Comparison of ENCODE assay signal across 2 cellular contexts in the genomic region with DNA sequence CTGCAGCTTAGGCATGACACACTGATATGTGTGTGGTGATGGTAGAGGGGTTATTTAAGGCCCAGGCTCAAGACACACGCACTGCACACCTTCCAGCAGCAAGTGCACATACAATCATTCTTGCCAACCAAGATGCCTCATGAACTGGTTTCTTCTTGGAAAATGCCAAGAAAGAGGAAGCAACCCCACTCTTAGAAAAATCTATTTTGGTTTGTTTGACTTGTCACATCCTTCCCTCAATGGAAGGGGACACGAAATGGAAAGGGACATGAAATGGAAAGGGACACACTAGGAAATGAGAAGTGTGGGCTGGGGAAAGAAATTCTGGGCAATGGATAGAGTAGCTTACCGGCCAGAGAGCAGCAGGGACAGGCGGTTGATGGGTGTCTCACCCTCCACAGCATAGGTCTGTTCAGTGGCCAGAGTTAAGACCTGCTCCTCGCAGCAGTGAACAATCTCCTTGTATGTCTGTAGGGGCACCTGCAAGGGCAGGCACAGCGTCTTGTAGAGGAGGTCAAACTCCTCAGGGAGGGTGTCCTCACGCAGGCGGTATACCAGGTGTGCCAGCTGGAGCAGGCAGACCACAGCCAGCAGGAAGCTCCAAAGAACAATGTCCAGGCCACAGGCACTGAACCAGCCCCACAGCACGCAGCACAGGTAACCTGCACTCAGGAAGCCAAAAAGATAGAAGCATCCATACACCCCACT.
TF ChIP-seq lines count a peak whose summit lies in the region.

No MANE protein-coding gene starts in this region.

TF ChIP-seq in SK-N-SH, 30 proteins besides CTCF, POLR2A, EP300 and RAD21 (continued from another document):
- TF ChIP-seq, protein P1, sequence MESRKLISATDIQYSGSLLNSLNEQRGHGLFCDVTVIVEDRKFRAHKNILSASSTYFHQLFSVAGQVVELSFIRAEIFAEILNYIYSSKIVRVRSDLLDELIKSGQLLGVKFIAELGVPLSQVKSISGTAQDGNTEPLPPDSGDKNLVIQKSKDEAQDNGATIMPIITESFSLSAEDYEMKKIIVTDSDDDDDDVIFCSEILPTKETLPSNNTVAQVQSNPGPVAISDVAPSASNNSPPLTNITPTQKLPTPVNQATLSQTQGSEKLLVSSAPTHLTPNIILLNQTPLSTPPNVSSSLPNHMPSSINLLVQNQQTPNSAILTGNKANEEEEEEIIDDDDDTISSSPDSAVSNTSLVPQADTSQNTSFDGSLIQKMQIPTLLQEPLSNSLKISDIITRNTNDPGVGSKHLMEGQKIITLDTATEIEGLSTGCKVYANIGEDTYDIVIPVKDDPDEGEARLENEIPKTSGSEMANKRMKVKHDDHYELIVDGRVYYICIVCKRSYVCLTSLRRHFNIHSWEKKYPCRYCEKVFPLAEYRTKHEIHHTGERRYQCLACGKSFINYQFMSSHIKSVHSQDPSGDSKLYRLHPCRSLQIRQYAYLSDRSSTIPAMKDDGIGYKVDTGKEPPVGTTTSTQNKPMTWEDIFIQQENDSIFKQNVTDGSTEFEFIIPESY (IDR thresholded peaks at IDR 0.05; ENCODE audit: borderline replicate concordance, low read depth): no peak
- TF ChIP-seq, protein P2, sequence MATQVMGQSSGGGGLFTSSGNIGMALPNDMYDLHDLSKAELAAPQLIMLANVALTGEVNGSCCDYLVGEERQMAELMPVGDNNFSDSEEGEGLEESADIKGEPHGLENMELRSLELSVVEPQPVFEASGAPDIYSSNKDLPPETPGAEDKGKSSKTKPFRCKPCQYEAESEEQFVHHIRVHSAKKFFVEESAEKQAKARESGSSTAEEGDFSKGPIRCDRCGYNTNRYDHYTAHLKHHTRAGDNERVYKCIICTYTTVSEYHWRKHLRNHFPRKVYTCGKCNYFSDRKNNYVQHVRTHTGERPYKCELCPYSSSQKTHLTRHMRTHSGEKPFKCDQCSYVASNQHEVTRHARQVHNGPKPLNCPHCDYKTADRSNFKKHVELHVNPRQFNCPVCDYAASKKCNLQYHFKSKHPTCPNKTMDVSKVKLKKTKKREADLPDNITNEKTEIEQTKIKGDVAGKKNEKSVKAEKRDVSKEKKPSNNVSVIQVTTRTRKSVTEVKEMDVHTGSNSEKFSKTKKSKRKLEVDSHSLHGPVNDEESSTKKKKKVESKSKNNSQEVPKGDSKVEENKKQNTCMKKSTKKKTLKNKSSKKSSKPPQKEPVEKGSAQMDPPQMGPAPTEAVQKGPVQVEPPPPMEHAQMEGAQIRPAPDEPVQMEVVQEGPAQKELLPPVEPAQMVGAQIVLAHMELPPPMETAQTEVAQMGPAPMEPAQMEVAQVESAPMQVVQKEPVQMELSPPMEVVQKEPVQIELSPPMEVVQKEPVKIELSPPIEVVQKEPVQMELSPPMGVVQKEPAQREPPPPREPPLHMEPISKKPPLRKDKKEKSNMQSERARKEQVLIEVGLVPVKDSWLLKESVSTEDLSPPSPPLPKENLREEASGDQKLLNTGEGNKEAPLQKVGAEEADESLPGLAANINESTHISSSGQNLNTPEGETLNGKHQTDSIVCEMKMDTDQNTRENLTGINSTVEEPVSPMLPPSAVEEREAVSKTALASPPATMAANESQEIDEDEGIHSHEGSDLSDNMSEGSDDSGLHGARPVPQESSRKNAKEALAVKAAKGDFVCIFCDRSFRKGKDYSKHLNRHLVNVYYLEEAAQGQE (IDR thresholded peaks at IDR 0.05; ENCODE audit: low read depth, low read length): no peak
- TF ChIP-seq NRF1 (IDR thresholded peaks at IDR 0.05; ENCODE audit: low read depth, low read length): no peak
- TF ChIP-seq EZH2phosphoT487 (IDR thresholded peaks at IDR 0.05; ENCODE audit: borderline replicate concordance, low read depth): no peak

TF ChIP-seq in SK-N-SH treated with all-trans-retinoic acid at 6 μM for 48 hours, 23 proteins besides CTCF, POLR2A, EP300 and RAD21 (continued from another document):
- TF ChIP-seq, protein P3, sequence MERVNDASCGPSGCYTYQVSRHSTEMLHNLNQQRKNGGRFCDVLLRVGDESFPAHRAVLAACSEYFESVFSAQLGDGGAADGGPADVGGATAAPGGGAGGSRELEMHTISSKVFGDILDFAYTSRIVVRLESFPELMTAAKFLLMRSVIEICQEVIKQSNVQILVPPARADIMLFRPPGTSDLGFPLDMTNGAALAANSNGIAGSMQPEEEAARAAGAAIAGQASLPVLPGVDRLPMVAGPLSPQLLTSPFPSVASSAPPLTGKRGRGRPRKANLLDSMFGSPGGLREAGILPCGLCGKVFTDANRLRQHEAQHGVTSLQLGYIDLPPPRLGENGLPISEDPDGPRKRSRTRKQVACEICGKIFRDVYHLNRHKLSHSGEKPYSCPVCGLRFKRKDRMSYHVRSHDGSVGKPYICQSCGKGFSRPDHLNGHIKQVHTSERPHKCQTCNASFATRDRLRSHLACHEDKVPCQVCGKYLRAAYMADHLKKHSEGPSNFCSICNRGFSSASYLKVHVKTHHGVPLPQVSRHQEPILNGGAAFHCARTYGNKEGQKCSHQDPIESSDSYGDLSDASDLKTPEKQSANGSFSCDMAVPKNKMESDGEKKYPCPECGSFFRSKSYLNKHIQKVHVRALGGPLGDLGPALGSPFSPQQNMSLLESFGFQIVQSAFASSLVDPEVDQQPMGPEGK (CRISPR knock-in tag; IDR thresholded peaks at IDR 0.05; ENCODE audit: borderline replicate concordance): no peak
- TF ChIP-seq CSDC2 (CRISPR knock-in tag; IDR thresholded peaks at IDR 0.05) (no peak), ZNF8 (CRISPR knock-in tag; IDR thresholded peaks at IDR 0.05) (no peak), ZFP3 (CRISPR knock-in tag; IDR thresholded peaks at IDR 0.05) (no peak), ZFP30 (CRISPR knock-in tag; IDR thresholded peaks at IDR 0.05) (no peak), SNAI2 (CRISPR knock-in tag; IDR thresholded peaks at IDR 0.05) (no peak), ZC3H10 (CRISPR knock-in tag; IDR thresholded peaks at IDR 0.05) (no peak), OSR1 (CRISPR knock-in tag; IDR thresholded peaks at IDR 0.05) (no peak)
- TF ChIP-seq, protein P4, sequence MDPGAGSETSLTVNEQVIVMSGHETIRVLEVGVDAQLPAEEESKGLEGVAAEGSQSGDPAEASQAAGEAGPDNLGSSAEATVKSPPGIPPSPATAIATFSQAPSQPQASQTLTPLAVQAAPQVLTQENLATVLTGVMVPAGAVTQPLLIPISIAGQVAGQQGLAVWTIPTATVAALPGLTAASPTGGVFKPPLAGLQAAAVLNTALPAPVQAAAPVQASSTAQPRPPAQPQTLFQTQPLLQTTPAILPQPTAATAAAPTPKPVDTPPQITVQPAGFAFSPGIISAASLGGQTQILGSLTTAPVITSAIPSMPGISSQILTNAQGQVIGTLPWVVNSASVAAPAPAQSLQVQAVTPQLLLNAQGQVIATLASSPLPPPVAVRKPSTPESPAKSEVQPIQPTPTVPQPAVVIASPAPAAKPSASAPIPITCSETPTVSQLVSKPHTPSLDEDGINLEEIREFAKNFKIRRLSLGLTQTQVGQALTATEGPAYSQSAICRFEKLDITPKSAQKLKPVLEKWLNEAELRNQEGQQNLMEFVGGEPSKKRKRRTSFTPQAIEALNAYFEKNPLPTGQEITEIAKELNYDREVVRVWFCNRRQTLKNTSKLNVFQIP (CRISPR knock-in tag; IDR thresholded peaks at IDR 0.05; ENCODE audit: borderline replicate concordance, low read depth): no peak
